15 cellular contexts compared by ENCODE assay signal in genomic region chr5:171806976-171807823, GRCh38. TPM values are rescaled to one million over a fixed set of nuclear protein-coding genes. Genes with fewer than 3 reads are reported as not detected.
DNase-seq lines count a peak whose midpoint lies in the region; ATAC-seq, FAIRE-seq and TF ChIP-seq lines count a peak whose summit lies in the region.
"Had no signal": no experiment of that assay in that cellular context is flagged by ENCODE, and none has a peak within 500 bp of the region (broad histone marks: within the 10 kb centered on the region; RNA-seq: fewer than 3 reads in every experiment).

No MANE protein-coding gene starts in this region.

- H3K4me2 ChIP-seq in HepG2 (ENCODE audit: low read depth, low read length) = no peak overlapping the region
- H3K4me2 ChIP-seq: smooth muscle cell had no signal

- H3K27me3 Mint-ChIP-seq in CD14-positive monocyte (ENCODE audit: low read depth in 3 of 3) = peaks cover 35 to 42% (median 38%) of the 10 kb centered on the region in 3 donors

- H3K9me3 ChIP-seq in iPS-20b (ENCODE audit: insufficient read depth, low read depth, low read length) (no peaks in the 10 kb centered on the region), HepG2 (ENCODE audit: low read length) (no peaks in the 10 kb centered on the region)

- no peak for TF ChIP-seq POLR2A in HepG2 (IDR thresholded peaks at IDR 0.05; ENCODE audit: insufficient read depth in 1 of 2, low read depth in 2 of 2, low read length in 2 of 2)

- no peak overlapping the region for H3K9ac ChIP-seq in iPS-20b (ENCODE audit: low read depth, low read length)
- no peak overlapping the region for H3K9ac ChIP-seq in HepG2 (ENCODE audit: insufficient read depth, low read depth, low read length)

- WGBS in HepG2 (ENCODE audit: low lambda C conversion rate) = 13% methylated on average over 24 of the region's 24 CpGs

- TF ChIP-seq CTCF in CD14-positive monocyte (IDR thresholded peaks at IDR 0.05) = no peak
- TF ChIP-seq CTCF in HepG2 (CRISPR knock-in tag; IDR thresholded peaks at IDR 0.05) = no peak

- peaks cover 9% of the 10 kb centered on the region for H3K4me1 Mint-ChIP-seq in CD14-positive monocyte

- intact Hi-C loops in CD14-positive monocyte (cut with micrococcal nuclease) = no loop called here
- intact Hi-C loops in HepG2 (cut with micrococcal nuclease; ENCODE audit: unreplicated experiment) = no loop called here

- POLR2A ChIA-PET in HepG2 (lab: Yijun Ruan, JAX) = no interaction called here

- H3K27ac ChIP-seq in iPS-20b (ENCODE audit: low read length) (no peak overlapping the region), HepG2 (ENCODE audit: extremely low read length, insufficient read depth, low read length) (no peak overlapping the region)

- no peak overlapping the region for H3K4me3 ChIP-seq in H7 (ENCODE audit: insufficient read depth, low read depth, low read length)
- H3K4me3 ChIP-seq in iPS-20b (ENCODE audit: low read length) = peak overlapping the region; percentile 27; the same call in 1 of the 2 replicates
- H3K4me3 ChIP-seq in HepG2 (replicated peaks in 1 of 3; ENCODE audit: insufficient read depth in 1 of 3, low read depth in 2 of 3, low read length in 3 of 3) = no peak overlapping the region
- H3K4me3 ChIP-seq: K562, smooth muscle cell had no signal

- H4K20me1 ChIP-seq in HepG2 (ENCODE audit: insufficient read depth, low read length) = no peaks in the 10 kb centered on the region

- no peak overlapping the region for H2AFZ ChIP-seq in HepG2 (ENCODE audit: low read length)

- no peak for DNase-seq in CD14-positive monocyte (ENCODE audit: low spot score)
- DNase-seq in H7 = peak; percentile 47
- peak; percentile 40 to 61 for DNase-seq in SHP77 (lab: John Stamatoyannopoulos, UW)
- DNase-seq in A172 (ENCODE audit: low spot score) = no peak
- DNase-seq in LoVo (ENCODE audit: low spot score) = no peak
- no peak for DNase-seq in NCI-H2227 treated with DMSO at 0.1 percent for 48 hours (lab: John Stamatoyannopoulos, UW)
- DNase-seq in HepG2 (ENCODE audit: low spot score) = no peak
- DNase-seq: caudate nucleus; stimulated activated CD8-positive, alpha-beta memory T cell treated with anti-CD3 and anti-CD28 coated beads, Interleukin-4, amount 100 ng/mL, for 48 hours; T-helper 2 cell had no signal

- no peaks in the 10 kb centered on the region for H3K36me3 ChIP-seq in H7 (replicated peaks; ENCODE audit: control insufficient read depth, insufficient read depth, low read length)
- H3K36me3 ChIP-seq in iPS-20b (ENCODE audit: insufficient read depth, low read depth, low read length) = no peaks in the 10 kb centered on the region
- no peaks in the 10 kb centered on the region for H3K36me3 ChIP-seq in HepG2 (replicated peaks in 1 of 2; ENCODE audit: control insufficient read depth in 1 of 2, insufficient read depth in 2 of 2, low read length in 2 of 2)

- CTCF ChIA-PET in HepG2 (lab: Yijun Ruan, JAX; ENCODE audit: low intra/inter-chr PET ratio, low total read pairs) = no interaction called here

- H3K27ac Mint-ChIP-seq in CD14-positive monocyte = peak overlapping the region in 1 of 7 donors; percentile 46

- H3K4me3 Mint-ChIP-seq in CD14-positive monocyte = peak overlapping the region; percentile 64 to 86

- no peak for FAIRE-seq in HepG2 (lab: Jason Lieb, UNC)
- FAIRE-seq: K562 had no signal

- no peak for TF ChIP-seq RAD21 in HepG2 (CRISPR knock-in tag; IDR thresholded peaks at IDR 0.05)

- H3K79me2 ChIP-seq in HepG2 (ENCODE audit: insufficient read depth, low read length) = no peaks in the 10 kb centered on the region

- in situ Hi-C loops in HepG2 (cut with HindIII; ENCODE audit: extremely low pct_ligation_motif_present, low pct_unique_long_range_greater_than_20kb) = no loop called here

- no peak for TF ChIP-seq EP300 in HepG2 (IDR thresholded peaks at IDR 0.05; ENCODE audit: low read depth in 2 of 2, low read length in 2 of 2)
- no peak for TF ChIP-seq EP300 in HepG2 (CRISPR knock-in tag; IDR thresholded peaks at IDR 0.05; ENCODE audit: borderline replicate concordance)

- ATAC-seq in HepG2 = no peak
- ATAC-seq: K562 had no signal

- BruUV-seq in HepG2 (replicated peaks; lab: Mats Ljungman, UMichigan) = no TSS peak

- H3K27me3 ChIP-seq in H7 (ENCODE audit: control insufficient read depth, insufficient read depth, low read length) (peaks cover 2% of the 10 kb centered on the region), iPS-20b (ENCODE audit: insufficient read depth, low read length) (peaks cover 23% of the 10 kb centered on the region), HepG2 (ENCODE audit: control insufficient read depth in 1 of 2, insufficient read depth in 2 of 2, low read length in 2 of 2) (peaks cover 2 to 55% of the 10 kb centered on the region in 2 experiments)

- H3K36me3 Mint-ChIP-seq in CD14-positive monocyte = no peaks in the 10 kb centered on the region

- peaks cover 11% of the 10 kb centered on the region for H3K4me1 ChIP-seq in iPS-20b (ENCODE audit: insufficient read depth, low read length)
- H3K4me1 ChIP-seq in HepG2 (ENCODE audit: insufficient read depth, low read length) = no peaks in the 10 kb centered on the region

- peaks cover 7 to 17% (median 12%) of the 10 kb centered on the region in 7 donors for H3K9me3 Mint-ChIP-seq in CD14-positive monocyte

TF ChIP-seq in HepG2, 621 proteins besides CTCF, POLR2A, EP300 and RAD21 (continues in another document):
- TF ChIP-seq ARID2 (CRISPR knock-in tag; IDR thresholded peaks at IDR 0.05; ENCODE audit: borderline replicate concordance) = no peak
- no peak for TF ChIP-seq ZNF530 (CRISPR knock-in tag; IDR thresholded peaks at IDR 0.05; ENCODE audit: low read depth)
- TF ChIP-seq FOXK2 (IDR thresholded peaks at IDR 0.05) = no peak
- TF ChIP-seq MAFF (IDR thresholded peaks at IDR 0.05; ENCODE audit: low read depth, low read length) = no peak
- no peak for TF ChIP-seq CHD2 (IDR thresholded peaks at IDR 0.05; ENCODE audit: low read depth, low read length)
- no peak for TF ChIP-seq ZNF460 (CRISPR knock-in tag; IDR thresholded peaks at IDR 0.05; ENCODE audit: borderline replicate concordance)
- TF ChIP-seq NBN (conservative IDR thresholded peaks at IDR 0.05) = no peak
- TF ChIP-seq ZNF260 (CRISPR knock-in tag; IDR thresholded peaks at IDR 0.05; ENCODE audit: borderline replicate concordance, low read depth) = no peak
- TF ChIP-seq GPN1 (CRISPR knock-in tag; IDR thresholded peaks at IDR 0.05; ENCODE audit: borderline replicate concordance) = no peak

RNA-seq across cellular contexts. Expression of gene SMIM23, which starts 21.6 kb away (rescaled TPM):
- polyA plus RNA-seq in CD14-positive monocyte (not detected), HepG2 (2011; rRNA removed) (not detected in 2 replicates)
- total RNA-seq in H7 (2014; rRNA removed; shearing (Covaris generic)) = not detected in 2 replicates
- total RNA-seq in A172 (2014; rRNA removed; shearing (Covaris generic)) = not detected in 2 replicates
- not detected in 2 replicates for total RNA-seq in HepG2 (2016; rRNA removed; fragmentation: Illumina TruSeq; extraction: Trizol)
- not detected in 2 replicates for total RNA-seq in HepG2 (2016; cell fraction: cytosol; rRNA removed; fragmentation: Illumina TruSeq; extraction: Trizol; ENCODE audit: low read depth)
- not detected in 2 replicates for total RNA-seq in HepG2 (2016; cell fraction: insoluble cytoplasmic fraction; rRNA removed; fragmentation: Illumina TruSeq; extraction: Trizol)
- not detected in 2 replicates for total RNA-seq in HepG2 (2016; cell fraction: membrane; rRNA removed; fragmentation: Illumina TruSeq; extraction: Trizol)
- not detected in 2 replicates for total RNA-seq in HepG2 (2016; cell fraction: nucleus; rRNA removed; fragmentation: Illumina TruSeq; extraction: Trizol)
- not detected in 2 replicates for polyA plus RNA-seq in HepG2 (2011; cell fraction: cytosol; rRNA removed)
- not detected in 2 replicates for polyA plus RNA-seq in HepG2 (2011; cell fraction: nucleus; rRNA removed)
- not detected in 2 replicates for polyA plus RNA-seq in HepG2 (2012)
- polyA plus RNA-seq in HepG2 (2016; cell fraction: cytosol; fragmentation: Illumina TruSeq; extraction: Trizol; ENCODE audit: low read depth) = not detected in 2 replicates
- polyA plus RNA-seq in HepG2 (2016; cell fraction: insoluble cytoplasmic fraction; fragmentation: Illumina TruSeq; extraction: Trizol; ENCODE audit: low read depth) = not detected in 2 replicates
- not detected in 2 replicates for polyA plus RNA-seq in HepG2 (2016; cell fraction: membrane; fragmentation: Illumina TruSeq; extraction: Trizol; ENCODE audit: low read depth)
- not detected in 2 replicates for polyA plus RNA-seq in HepG2 (2016; cell fraction: nucleus; fragmentation: Illumina TruSeq; extraction: Trizol; ENCODE audit: insufficient read depth, low read depth)
- not detected in 2 replicates for polyA minus RNA-seq in HepG2 (2011; rRNA and poly(A)+ RNA removed; ENCODE audit: low replicate concordance)
- not detected in 2 replicates for polyA minus RNA-seq in HepG2 (2011; cell fraction: cytosol; rRNA and poly(A)+ RNA removed)
- not detected in 2 replicates for polyA minus RNA-seq in HepG2 (2011; cell fraction: nucleus; rRNA and poly(A)+ RNA removed)
- total RNA-seq: glomerular endothelial cell, K562, mucosa of gallbladder, smooth muscle cell had no signal
- polyA plus RNA-seq: K562, smooth muscle cell had no signal

Comparison
In these comparisons a context has a peak if more than half of its experiments do, and no peak if none do; other contexts are left out.
1. DNase-seq: peak in H7 (single experiment) and SHP77 (2 of 2); none in CD14-positive monocyte (single experiment), A172 (single experiment), LoVo (single experiment), NCI-H2227 treated with DMSO at 0.1 percent for 48 hours (single experiment) and HepG2 (single experiment).